Comparison of ENCODE assay signal across 14 cellular contexts in the genomic region with DNA sequence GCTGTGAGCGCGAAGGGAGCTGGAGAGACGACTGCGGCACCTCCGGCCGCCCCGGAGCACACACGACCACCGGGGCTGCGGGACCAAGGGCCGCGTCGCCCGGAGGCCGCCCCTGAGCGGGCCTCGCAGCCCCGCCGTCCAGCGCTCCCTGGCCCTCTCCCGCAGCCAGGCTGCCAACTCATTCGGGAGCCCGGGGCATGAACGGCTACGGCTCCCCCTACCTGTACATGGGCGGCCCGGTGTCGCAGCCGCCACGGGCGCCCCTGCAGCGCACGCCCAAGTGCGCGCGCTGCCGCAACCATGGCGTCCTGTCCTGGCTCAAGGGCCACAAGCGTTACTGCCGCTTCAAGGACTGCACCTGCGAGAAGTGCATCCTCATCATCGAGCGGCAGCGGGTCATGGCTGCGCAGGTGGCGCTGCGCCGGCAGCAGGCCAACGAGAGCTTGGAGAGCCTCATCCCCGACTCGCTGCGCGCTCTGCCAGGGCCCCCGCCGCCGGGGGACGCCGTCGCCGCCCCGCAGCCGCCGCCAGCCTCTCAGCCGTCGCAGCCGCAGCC. TPM values are rescaled to one million over a fixed set of nuclear protein-coding genes. Genes with fewer than 3 reads are reported as not detected.
A peak's percentile ranks its signal among the peaks of the same experiment; 100 is the strongest.
DNase-seq lines count a peak whose midpoint lies in the region; ATAC-seq, FAIRE-seq and TF ChIP-seq lines count a peak whose summit lies in the region.
"Had no signal": no experiment of that assay in that cellular context is flagged by ENCODE, and none has a peak within 500 bp of the region (broad histone marks: within the 10 kb centered on the region; RNA-seq: fewer than 3 reads in every experiment).

No MANE protein-coding gene starts in this region.

- peak overlapping the region; percentile 42 for H3K4me3 ChIP-seq in skeletal muscle satellite cell (ENCODE audit: low read length)

- DNase-seq in NCI-H524 (lab: John Stamatoyannopoulos, UW), result peak; percentile 20 to 55
- DNase-seq in NCI-H524 treated with DMSO at 0.1 percent for 48 hours (lab: John Stamatoyannopoulos, UW), result no peak
- peak; percentile 8 for DNase-seq in NCI-H345 treated with DMSO at 0.1 percent for 48 hours (lab: John Stamatoyannopoulos, UW; ENCODE audit: unreplicated experiment)
- no peak for DNase-seq in foreskin keratinocyte
- no peak for DNase-seq in mesenteric fat pad (ENCODE audit: low spot score)
- no peak for DNase-seq in urothelium cell line (ENCODE audit: low spot score)
- DNase-seq: effector CD4-positive, alpha-beta T cell; Right ventricle myocardium superior; stimulated activated CD4-positive, alpha-beta T cell treated with anti-CD3 and anti-CD28 coated beads, Interleukin-1b, Interleukin-23, amount 100 ng/mL, for 48 hours had no signal

- no peak for TF ChIP-seq CTCF in foreskin keratinocyte (conservative IDR thresholded peaks at IDR 0.05)

- peak overlapping the region; percentile 67 for H3K4me2 ChIP-seq in skeletal muscle satellite cell (ENCODE audit: low read length)

- no peaks in the 10 kb centered on the region for H3K36me3 ChIP-seq in skeletal muscle satellite cell (ENCODE audit: insufficient read depth, low read length)

- H3K4me1 ChIP-seq in foreskin keratinocyte, result no peaks in the 10 kb centered on the region
- peaks cover 3% of the 10 kb centered on the region for H3K4me1 ChIP-seq in skeletal muscle satellite cell (ENCODE audit: control insufficient read depth, insufficient read depth, low read length)

- FAIRE-seq in urothelium cell line (lab: Jason Lieb, UNC), result no peak

- H3K27me3 ChIP-seq in foreskin keratinocyte, result peaks cover 99% of the 10 kb centered on the region
- peaks cover 71% of the 10 kb centered on the region for H3K27me3 ChIP-seq in skeletal muscle satellite cell (ENCODE audit: control insufficient read depth, insufficient read depth, low read length)

- H3K27ac ChIP-seq in foreskin keratinocyte, result no peak overlapping the region

- H3K9ac ChIP-seq in skeletal muscle satellite cell (ENCODE audit: low read depth, low read length), result no peak overlapping the region

- no peaks in the 10 kb centered on the region for H3K9me3 ChIP-seq in skeletal muscle satellite cell (replicated peaks; ENCODE audit: low read length)

- ATAC-seq in foreskin keratinocyte, result peak; percentile 39
- no peak for ATAC-seq in GM19324 (IDR thresholded peaks at IDR 0.05; ENCODE audit: low FRiP score, unreplicated experiment)

RNA-seq across cellular contexts. Expression of gene DMRT3, which starts 0.4 kb away (rescaled TPM):
- total RNA-seq in foreskin keratinocyte (not detected in 2 replicates), mesenteric fat pad (1.1 TPM)
- not detected in 2 replicates for polyA plus RNA-seq in foreskin keratinocyte
- total RNA-seq in skeletal muscle satellite cell (2012; rRNA removed), result not detected in 2 replicates
- total RNA-seq: mononuclear cell, Right ventricle myocardium superior, urinary bladder had no signal
- polyA plus RNA-seq: IgD-negative memory B cell had no signal

Comparison
In these comparisons a context has a peak if more than half of its experiments do, and no peak if none do; other contexts are left out.
1. DNase-seq: peak in NCI-H524 (2 of 2) and NCI-H345 treated with DMSO at 0.1 percent for 48 hours (single experiment); none in NCI-H524 treated with DMSO at 0.1 percent for 48 hours (single experiment), foreskin keratinocyte (0 of 2), mesenteric fat pad (single experiment) and urothelium cell line (single experiment).